9 cellular contexts compared by ENCODE assay signal in genomic region chr19:658916-659839, GRCh38. TPM values are rescaled to one million over a fixed set of nuclear protein-coding genes. Genes with fewer than 3 reads are reported as not detected.
DNase-seq lines count a peak whose midpoint lies in the region; ATAC-seq, FAIRE-seq and TF ChIP-seq lines count a peak whose summit lies in the region.
"Had no signal": no experiment of that assay in that cellular context is flagged by ENCODE, and none has a peak within 500 bp of the region (broad histone marks: within the 10 kb centered on the region; RNA-seq: fewer than 3 reads in every experiment).

No MANE protein-coding gene starts in this region.

- no peak for FAIRE-seq in GM19239 (lab: Jason Lieb, UNC)

- intact Hi-C loops in activated CD4-positive, alpha-beta T cell treated with anti-CD3 and anti-CD28 coated beads, Interleukin-2, amount 10 ng/mL, durations not matched to agents 24 days and 14 days (cut with micrococcal nuclease), result no loop called here
- intact Hi-C loops in posterior vena cava (cut with DNase I), result no loop called here

- TF ChIP-seq CTCF in GM12864 (IDR thresholded peaks at IDR 0.05; ENCODE audit: low read depth, low read length, missing control alignments), result no peak

- H3K4me1 Mint-ChIP-seq in activated CD4-positive, alpha-beta T cell treated with anti-CD3 and anti-CD28 coated beads, Interleukin-2, amount 10 ng/mL, durations not matched to agents 24 days and 14 days, result peaks cover 15% of the 10 kb centered on the region

- peak overlapping the region; percentile 75 for H3K4me3 ChIP-seq in GM12864 (ENCODE audit: low read depth, low read length)
- H3K4me3 ChIP-seq: SK-N-MC had no signal

- H3K27me3 Mint-ChIP-seq in activated CD4-positive, alpha-beta T cell treated with anti-CD3 and anti-CD28 coated beads, Interleukin-2, amount 10 ng/mL, durations not matched to agents 24 days and 14 days, result no peaks in the 10 kb centered on the region

- no peaks in the 10 kb centered on the region for H3K9me3 Mint-ChIP-seq in activated CD4-positive, alpha-beta T cell treated with anti-CD3 and anti-CD28 coated beads, Interleukin-2, amount 10 ng/mL, durations not matched to agents 24 days and 14 days

- no peak for ATAC-seq in GM21367 (IDR thresholded peaks at IDR 0.05; ENCODE audit: unreplicated experiment)
- no peak for ATAC-seq in GM21723 (IDR thresholded peaks at IDR 0.05; ENCODE audit: unreplicated experiment)

- peak overlapping the region; percentile 93 for H3K27ac Mint-ChIP-seq in activated CD4-positive, alpha-beta T cell treated with anti-CD3 and anti-CD28 coated beads, Interleukin-2, amount 10 ng/mL, durations not matched to agents 24 days and 14 days

- H3K27ac ChIP-seq in epithelial cell of prostate, result peak overlapping the region; percentile 86
- H3K27ac ChIP-seq: SK-N-MC had no signal

- H3K4me3 Mint-ChIP-seq in activated CD4-positive, alpha-beta T cell treated with anti-CD3 and anti-CD28 coated beads, Interleukin-2, amount 10 ng/mL, durations not matched to agents 24 days and 14 days, result peak overlapping the region; percentile 94

- H3K36me3 Mint-ChIP-seq in activated CD4-positive, alpha-beta T cell treated with anti-CD3 and anti-CD28 coated beads, Interleukin-2, amount 10 ng/mL, durations not matched to agents 24 days and 14 days (ENCODE audit: low read depth), result peaks cover 31% of the 10 kb centered on the region

- DNase-seq in GM12864 (ENCODE audit: low read depth), result no peak
- no peak for DNase-seq in activated CD4-positive, alpha-beta T cell treated with anti-CD3 and anti-CD28 coated beads, Interleukin-2, amount 10 ng/mL, durations not matched to agents 24 days and 14 days
- DNase-seq in epithelial cell of prostate (ENCODE audit: low read depth, low spot score), result peak; percentile 93
- DNase-seq in posterior vena cava (ENCODE audit: low spot score), result peak; percentile 92
- no peak for DNase-seq in NCI-H2171 treated with DMSO at 0.1 percent for 48 hours (lab: John Stamatoyannopoulos, UW)
- no peak for DNase-seq in GM19239 (ENCODE audit: insufficient read length, low spot score)

RNA-seq across cellular contexts. Expression of gene RNF126, which starts 3.8 kb away (rescaled TPM):
- total RNA-seq in activated CD4-positive, alpha-beta T cell treated with anti-CD3 and anti-CD28 coated beads, Interleukin-2, amount 10 ng/mL, durations not matched to agents 24 days and 14 days, result 109 and 110 TPM in 2 replicates
- 10 to 100 TPM; 24.5 to 27.1 TPM for total RNA-seq in posterior vena cava

RNA-seq across cellular contexts. Expression of gene FSTL3, which starts 17.0 kb away (rescaled TPM):
- total RNA-seq in activated CD4-positive, alpha-beta T cell treated with anti-CD3 and anti-CD28 coated beads, Interleukin-2, amount 10 ng/mL, durations not matched to agents 24 days and 14 days, result 7.2 and 7.7 TPM in 2 replicates
- total RNA-seq in posterior vena cava, result 100 to 1,000 TPM; 234 to 270 TPM

RNA-seq across cellular contexts. Expression of gene FGF22, which starts 19.5 kb away (rescaled TPM):
- not detected in 2 replicates for total RNA-seq in activated CD4-positive, alpha-beta T cell treated with anti-CD3 and anti-CD28 coated beads, Interleukin-2, amount 10 ng/mL, durations not matched to agents 24 days and 14 days
- under 1 TPM in 1 of 2 donors, not detected in 1; 0.37 TPM for total RNA-seq in posterior vena cava

RNA-seq across cellular contexts. Expression of gene POLRMT, which starts 25.8 kb away (rescaled TPM):
- total RNA-seq in activated CD4-positive, alpha-beta T cell treated with anti-CD3 and anti-CD28 coated beads, Interleukin-2, amount 10 ng/mL, durations not matched to agents 24 days and 14 days, result 103 and 104 TPM in 2 replicates
- total RNA-seq in posterior vena cava, result 10 to 100 TPM; 25.6 to 30.7 TPM

RNA-seq across cellular contexts. Expression of gene PRSS57, which starts 36.1 kb away (rescaled TPM):
- not detected in 2 replicates for total RNA-seq in activated CD4-positive, alpha-beta T cell treated with anti-CD3 and anti-CD28 coated beads, Interleukin-2, amount 10 ng/mL, durations not matched to agents 24 days and 14 days
- total RNA-seq in posterior vena cava, result not detected

Comparison
In these comparisons a context has a peak if more than half of its experiments do, and no peak if none do; other contexts are left out.
1. DNase-seq: peak in epithelial cell of prostate (single experiment) and posterior vena cava (single experiment); none in GM12864 (single experiment), activated CD4-positive, alpha-beta T cell treated with anti-CD3 and anti-CD28 coated beads, Interleukin-2, amount 10 ng/mL, durations not matched to agents 24 days and 14 days (single experiment), NCI-H2171 treated with DMSO at 0.1 percent for 48 hours (single experiment) and GM19239 (single experiment).
2. RNA of gene FSTL3, which starts 17.0 kb away (total RNA-seq): 234 to 270 TPM in posterior vena cava; 7.2 to 7.7 TPM in activated CD4-positive, alpha-beta T cell treated with anti-CD3 and anti-CD28 coated beads, Interleukin-2, amount 10 ng/mL, durations not matched to agents 24 days and 14 days; every median in the first group is over 10 times any median in the second.